ENCODE assay signal across 14 cellular contexts in genomic region chr9:4497855-4498254, GRCh38. TPM values are rescaled to one million over a fixed set of nuclear protein-coding genes. Genes with fewer than 3 reads are reported as not detected.
DNase-seq lines count a peak whose midpoint lies in the region; ATAC-seq, FAIRE-seq and TF ChIP-seq lines count a peak whose summit lies in the region.
"Had no signal": no experiment of that assay in that cellular context is flagged by ENCODE, and none has a peak within 500 bp of the region (broad histone marks: within the 10 kb centered on the region; RNA-seq: fewer than 3 reads in every experiment).

No MANE protein-coding gene starts in this region.

- H3K4me2 ChIP-seq in PC-3 (ENCODE audit: low read length): 0 out of 2 replicates have a peak overlapping the region, but pooled peaks have one; percentile 17

- TF ChIP-seq CTCF in PC-3 (conservative IDR thresholded peaks at IDR 0.05; ENCODE audit: low read depth, low read length) (no peak), foreskin fibroblast (IDR thresholded peaks at IDR 0.05; ENCODE audit: low read depth, low read length) (no peak)

- H3K4me3 ChIP-seq in PC-3 (ENCODE audit: low read length) (no peak overlapping the region), foreskin fibroblast (ENCODE audit: low read depth in 1 of 2, low read length in 2 of 2) (no peak overlapping the region)
- H3K4me3 ChIP-seq: thoracic aorta had no signal

- H3K27me3 ChIP-seq in PC-3 (ENCODE audit: low read length): no peaks in the 10 kb centered on the region

- no peaks in the 10 kb centered on the region for H3K79me2 ChIP-seq in PC-3 (ENCODE audit: low read length)

- H4K20me1 ChIP-seq in PC-3 (ENCODE audit: low read length): no peaks in the 10 kb centered on the region

- peak; percentile 82 for ATAC-seq in PC-3

- no peaks in the 10 kb centered on the region for H3K9me3 ChIP-seq in PC-3 (ENCODE audit: low read length)
- H3K9me3 ChIP-seq: thoracic aorta had no signal

- intact Hi-C loops in PC-3 (cut with micrococcal nuclease): loop anchor here (10.0 kb wide), 1 partner anchor 113 kb away; no protein-coding TSS in a partner anchor

- H2AFZ ChIP-seq in PC-3 (ENCODE audit: low read length): no peak overlapping the region

- CTCF ChIA-PET in PC-3 (lab: Charles Lee): interaction anchor here (0.6 to 0.7 kb wide), 3 partner anchors 55 to 240 kb away, joined by 3 to 12 read pairs (median 3); no protein-coding TSS in a partner anchor

- H3K9ac ChIP-seq in PC-3 (ENCODE audit: low read length): no peak overlapping the region

- POLR2A ChIA-PET in PC-3 (lab: Charles Lee; ENCODE audit: unreplicated experiment): no interaction called here

- peaks cover 10% of the 10 kb centered on the region; the same call in 1 of the 2 replicates for H3K4me1 ChIP-seq in PC-3 (ENCODE audit: insufficient read depth, low read length)

- no peaks in the 10 kb centered on the region for H3K36me3 ChIP-seq in PC-3 (ENCODE audit: low read depth, low read length)
- H3K36me3 ChIP-seq: thoracic aorta had no signal

- H3F3A ChIP-seq in PC-3 (ENCODE audit: low read length, unreplicated experiment): no peaks in the 10 kb centered on the region

- no peak for DNase-seq in GM18507 (ENCODE audit: extremely low spot score, insufficient read length, low read depth)
- peak; percentile 59 for DNase-seq in PC-3
- DNase-seq in foreskin fibroblast: peak; percentile 43 to 69
- DNase-seq in stromal cell of bone marrow (ENCODE audit: low read depth): peak; percentile 79
- no peak for DNase-seq in effector CD4-positive, alpha-beta T cell
- no peak for DNase-seq in NK-92 (lab: John Stamatoyannopoulos, UW; ENCODE audit: unreplicated experiment)
- DNase-seq in SHP77 (lab: John Stamatoyannopoulos, UW): no peak
- DNase-seq: activated gamma-delta T cell, Calu3, NCI-H446, RPMI8226, T-helper 2 cell had no signal

- no TSS peak for BruUV-seq in PC-3 (replicated peaks; lab: Mats Ljungman, UMichigan)

- FAIRE-seq in GM18507 (lab: Jason Lieb, UNC): peak; percentile 72
- FAIRE-seq: bronchial epithelial cell had no signal

- H3K27ac ChIP-seq in PC-3 (ENCODE audit: low read length): no peak overlapping the region
- H3K27ac ChIP-seq: thoracic aorta had no signal

- H3K9me2 ChIP-seq in PC-3 (replicated peaks; ENCODE audit: low read length): no peaks in the 10 kb centered on the region

RNA-seq across cellular contexts. Expression of gene SLC1A1, which starts 7.6 kb away (rescaled TPM):
- total RNA-seq in PC-3 (2014; rRNA removed): 3.2 and 4.8 TPM in 2 replicates

Comparison
In these comparisons a context has a peak if more than half of its experiments do, and no peak if none do; other contexts are left out.
1. DNase-seq: peak in PC-3 (single experiment), foreskin fibroblast (2 of 2) and stromal cell of bone marrow (single experiment); none in GM18507 (single experiment), effector CD4-positive, alpha-beta T cell (single experiment), NK-92 (single experiment) and SHP77 (0 of 2).